Comparison of ENCODE assay signal across 23 cellular contexts in the genomic region with DNA sequence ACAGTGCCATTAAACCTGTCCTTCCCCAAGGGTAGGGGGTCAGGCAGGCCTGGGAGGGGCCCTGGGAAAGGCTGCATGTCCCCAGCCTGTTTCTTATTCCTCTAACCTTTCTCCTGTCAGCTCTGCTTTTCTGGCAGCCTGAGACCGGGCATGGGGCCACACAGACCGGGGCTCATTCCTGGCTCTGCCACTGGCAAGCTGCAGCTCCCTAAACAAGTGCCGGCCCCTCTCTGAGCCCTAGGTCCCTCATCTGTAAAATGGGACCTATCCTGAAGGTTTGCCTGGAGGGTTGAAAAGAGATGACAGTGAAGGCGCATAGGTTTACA.
DNase-seq lines count a peak whose midpoint lies in the region; ATAC-seq, FAIRE-seq and TF ChIP-seq lines count a peak whose summit lies in the region.
"Had no signal": no experiment of that assay in that cellular context is flagged by ENCODE, and none has a peak within 500 bp of the region (broad histone marks: within the 10 kb centered on the region; RNA-seq: fewer than 3 reads in every experiment).

No MANE protein-coding gene starts in this region.

- H3K27me3 Mint-ChIP-seq in glutamatergic neuron (ENCODE audit: unreplicated experiment), result peaks cover 12% of the 10 kb centered on the region
- H3K27me3 Mint-ChIP-seq: activated naive CD4-positive, alpha-beta T cell treated with anti-CD3 and anti-CD28 coated beads, Interleukin-2, amount 10 ng/mL, durations not matched to agents 7 days and 5 days had no signal

- DNase-seq in NCI-H1092 treated with DMSO at 0.1 percent for 48 hours (lab: John Stamatoyannopoulos, UW) (peak; percentile 57), NCI-H1092 (lab: John Stamatoyannopoulos, UW) (no peak), SJCRH30 (no peak), glutamatergic neuron (no peak), sciatic nerve (ENCODE audit: low spot score) (no peak), mucosa of descending colon (no peak), frontal cortex (ENCODE audit: low spot score in 2 of 2) (no peak), HuH-7.5 (ENCODE audit: low spot score) (no peak)
- DNase-seq: activated CD4-positive, alpha-beta T cell treated with anti-CD3 and anti-CD28 coated beads, Interleukin-2, amount 50 U/mL, for 48 hours; activated naive CD4-positive, alpha-beta T cell treated with anti-CD3 and anti-CD28 coated beads, Interleukin-2, amount 10 ng/mL, durations not matched to agents 7 days and 5 days; CD4-positive, alpha-beta T cell; EL; NCI-H1930; NCI-H345; NCI-H774; stimulated activated naive CD4-positive, alpha-beta T cell had no signal

- TF ChIP-seq CTCF in glutamatergic neuron (IDR thresholded peaks at IDR 0.05; ENCODE audit: partially characterized antibody, unreplicated experiment) (no peak), mucosa of descending colon (IDR thresholded peaks at IDR 0.05) (no peak)

- H3K36me3 ChIP-seq in SJCRH30 (no peaks in the 10 kb centered on the region), mucosa of descending colon (ENCODE audit: low read depth) (no peaks in the 10 kb centered on the region)

- peak overlapping the region; percentile 60 for H3K27ac Mint-ChIP-seq in glutamatergic neuron (ENCODE audit: unreplicated experiment)
- H3K27ac Mint-ChIP-seq: activated naive CD4-positive, alpha-beta T cell treated with anti-CD3 and anti-CD28 coated beads, Interleukin-2, amount 10 ng/mL, durations not matched to agents 7 days and 5 days; CD4-positive, alpha-beta T cell; dendritic cell treated with granulocyte-macrophage colony-stimulating factor and Interleukin-4, amounts not matched to agents 40 ng/mL and 50 ng/mL, for 4 days; T-helper 1 cell treated with Interleukin-12 subunit alpha and Interleukin-12 subunit beta and Interleukin-4 antibody, amounts not matched to agents 30 μg/mL and 1 μg/mL, for 36 hours had no signal

- H3K9me3 ChIP-seq in SJCRH30 (replicated peaks), result no peaks in the 10 kb centered on the region
- H3K9me3 ChIP-seq in mucosa of descending colon, result no peaks in the 10 kb centered on the region

- H3K4me3 Mint-ChIP-seq in glutamatergic neuron (ENCODE audit: unreplicated experiment), result no peak overlapping the region
- H3K4me3 Mint-ChIP-seq: activated naive CD4-positive, alpha-beta T cell treated with anti-CD3 and anti-CD28 coated beads, Interleukin-2, amount 10 ng/mL, durations not matched to agents 7 days and 5 days; CD4-positive, alpha-beta T cell; dendritic cell treated with granulocyte-macrophage colony-stimulating factor and Interleukin-4, amounts not matched to agents 40 ng/mL and 50 ng/mL, for 4 days; neural crest cell; T-helper 1 cell treated with Interleukin-12 subunit alpha and Interleukin-12 subunit beta and Interleukin-4 antibody, amounts not matched to agents 30 μg/mL and 1 μg/mL, for 36 hours had no signal

- peaks cover 7% of the 10 kb centered on the region for H3K36me3 Mint-ChIP-seq in glutamatergic neuron (ENCODE audit: unreplicated experiment)
- H3K36me3 Mint-ChIP-seq: activated naive CD4-positive, alpha-beta T cell treated with anti-CD3 and anti-CD28 coated beads, Interleukin-2, amount 10 ng/mL, durations not matched to agents 7 days and 5 days had no signal

- FAIRE-seq in frontal cortex (lab: Jason Lieb, UNC), result no peak
- FAIRE-seq: GM12891, HepG2, TTC549 had no signal

- H3K4me3 ChIP-seq in SJCRH30, result no peak overlapping the region
- H3K4me3 ChIP-seq in mucosa of descending colon, result no peak overlapping the region

- H3K27me3 ChIP-seq in SJCRH30, result no peaks in the 10 kb centered on the region

- intact Hi-C loops in sciatic nerve (cut with DNase I) (no loop called here), mucosa of descending colon (cut with DNase I, micrococcal nuclease) (no loop called here)

- H3K9me3 Mint-ChIP-seq in glutamatergic neuron (ENCODE audit: unreplicated experiment), result peaks cover 4% of the 10 kb centered on the region
- H3K9me3 Mint-ChIP-seq: CD4-positive, alpha-beta T cell; dendritic cell treated with granulocyte-macrophage colony-stimulating factor and Interleukin-4, amounts not matched to agents 40 ng/mL and 50 ng/mL, for 4 days; neural crest cell; T-helper 1 cell treated with Interleukin-12 subunit alpha and Interleukin-12 subunit beta and Interleukin-4 antibody, amounts not matched to agents 30 μg/mL and 1 μg/mL, for 36 hours had no signal

- peaks cover 20% of the 10 kb centered on the region for H3K4me1 Mint-ChIP-seq in glutamatergic neuron (ENCODE audit: low read depth, unreplicated experiment)

- H3K4me1 ChIP-seq in SJCRH30, result peaks cover 29% of the 10 kb centered on the region
- no peaks in the 10 kb centered on the region for H3K4me1 ChIP-seq in mucosa of descending colon (ENCODE audit: low read depth)

- ATAC-seq in sciatic nerve (peak; percentile 8), mucosa of descending colon (no peak)

- H3K27ac ChIP-seq in SJCRH30, result peak overlapping the region; percentile 28; the same call in 1 of the 2 replicates
- H3K27ac ChIP-seq: 22Rv1 had no signal
